ENCODE assay signal across 33 cellular contexts in the genomic region with DNA sequence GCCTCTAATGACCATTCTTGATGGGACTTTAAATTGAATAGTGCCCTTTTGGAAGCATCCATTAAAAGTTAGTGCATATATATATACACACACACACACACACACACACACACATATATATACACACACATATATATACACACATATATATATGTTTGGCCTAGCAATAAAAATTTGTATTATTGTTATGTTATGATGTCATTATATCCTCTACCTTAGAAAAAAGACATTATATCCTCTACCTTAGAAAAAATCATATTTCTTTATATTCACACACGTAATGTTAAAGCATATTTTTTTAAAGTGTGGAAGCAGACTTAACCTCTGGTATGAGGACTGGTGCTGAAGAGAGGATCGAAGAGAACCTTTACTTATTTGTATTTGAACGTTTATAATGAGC. TPM values are rescaled to one million over a fixed set of nuclear protein-coding genes. Genes with fewer than 3 reads are reported as not detected.
DNase-seq lines count a peak whose midpoint lies in the region; ATAC-seq, FAIRE-seq and TF ChIP-seq lines count a peak whose summit lies in the region.
"Had no signal": no experiment of that assay in that cellular context is flagged by ENCODE, and none has a peak within 500 bp of the region (broad histone marks: within the 10 kb centered on the region; RNA-seq: fewer than 3 reads in every experiment).

No MANE protein-coding gene starts in this region.

- H3K9ac ChIP-seq in HepG2 (ENCODE audit: insufficient read depth, low read depth, low read length) = no peak overlapping the region
- no peak overlapping the region for H3K9ac ChIP-seq in neural cell (ENCODE audit: low read length)
- H3K9ac ChIP-seq: BLaER1; BLaER1 treated with 17β-estradiol and CSF1 and Interleukin-3, amounts not matched to agents 10 nM and 100 nM had no signal

- no peaks in the 10 kb centered on the region for H3K4me1 Mint-ChIP-seq in naive thymus-derived CD4-positive, alpha-beta T cell
- H3K4me1 Mint-ChIP-seq: B cell; CD14-positive monocyte; CD4-positive, alpha-beta memory T cell; CD4-positive, CD25-positive, alpha-beta regulatory T cell; CD8-positive, alpha-beta memory T cell had no signal

- no peak overlapping the region for H3K27ac Mint-ChIP-seq in naive thymus-derived CD4-positive, alpha-beta T cell
- H3K27ac Mint-ChIP-seq: B cell; CD14-positive monocyte; CD4-positive, alpha-beta memory T cell; CD4-positive, alpha-beta T cell; CD4-positive, CD25-positive, alpha-beta regulatory T cell; CD8-positive, alpha-beta memory T cell; CD8-positive, alpha-beta T cell had no signal

- no peak for FAIRE-seq in HepG2 (lab: Jason Lieb, UNC)
- FAIRE-seq: A204.1, A549, D721Med had no signal

- BruUV-seq in HepG2 (replicated peaks; lab: Mats Ljungman, UMichigan) = no TSS peak

- H3K27me3 ChIP-seq in HepG2 (ENCODE audit: control insufficient read depth in 1 of 2, insufficient read depth in 2 of 2, low read length in 2 of 2) = no peaks in the 10 kb centered on the region
- no peaks in the 10 kb centered on the region for H3K27me3 ChIP-seq in right lobe of liver
- H3K27me3 ChIP-seq in neural cell (ENCODE audit: insufficient read depth, low read depth, low read length) = no peaks in the 10 kb centered on the region
- peaks cover 3 to 4% of the 10 kb centered on the region in 2 donors for H3K27me3 ChIP-seq in naive thymus-derived CD4-positive, alpha-beta T cell (ENCODE audit: control insufficient read depth in 2 of 2, insufficient read depth in 2 of 2, low read length in 2 of 2)
- H3K27me3 ChIP-seq: BE2C; BLaER1; BLaER1 treated with 17β-estradiol and CSF1 and Interleukin-3, amounts not matched to agents 10 nM and 100 nM had no signal

- TF ChIP-seq EP300 in HepG2 (IDR thresholded peaks at IDR 0.05; ENCODE audit: low read depth in 2 of 2, low read length in 2 of 2) = no peak
- no peak for TF ChIP-seq EP300 in HepG2 (CRISPR knock-in tag; IDR thresholded peaks at IDR 0.05; ENCODE audit: borderline replicate concordance)
- TF ChIP-seq EP300 in neural cell (conservative IDR thresholded peaks at IDR 0.05; ENCODE audit: poor library complexity, severe bottlenecking) = no peak

- H2AFZ ChIP-seq in HepG2 (ENCODE audit: low read length) (no peak overlapping the region), neural cell (ENCODE audit: low read depth, low read length) (no peak overlapping the region)

- H3K36me3 ChIP-seq in HepG2 (replicated peaks in 1 of 2; ENCODE audit: control insufficient read depth in 1 of 2, insufficient read depth in 2 of 2, low read length in 2 of 2) (no peaks in the 10 kb centered on the region), right lobe of liver (no peaks in the 10 kb centered on the region), HEK293 (ENCODE audit: control insufficient read depth in 2 of 2, insufficient read depth in 1 of 2, low read length in 2 of 2) (peaks cover 0 to 10% of the 10 kb centered on the region in 2 experiments; a peak in 1 of 3 replicates), neural cell (ENCODE audit: insufficient read depth, low read length) (no peaks in the 10 kb centered on the region)
- no peaks in the 10 kb centered on the region for H3K36me3 ChIP-seq in naive thymus-derived CD4-positive, alpha-beta T cell (ENCODE audit: control insufficient read depth in 2 of 3, insufficient read depth in 3 of 3, low read length in 3 of 3)
- H3K36me3 ChIP-seq: BE2C; BLaER1; BLaER1 treated with 17β-estradiol and CSF1 and Interleukin-3, amounts not matched to agents 10 nM and 100 nM had no signal

- H3K9me3 ChIP-seq in HepG2 (ENCODE audit: low read length) (peaks cover 6% of the 10 kb centered on the region; the same call in 1 of the 2 replicates), right lobe of liver (no peaks in the 10 kb centered on the region), HEK293 (ENCODE audit: control insufficient read depth, insufficient read depth, low read depth, low read length) (no peaks in the 10 kb centered on the region), neural cell (ENCODE audit: low read length) (no peaks in the 10 kb centered on the region)
- no peaks in the 10 kb centered on the region for H3K9me3 ChIP-seq in naive thymus-derived CD4-positive, alpha-beta T cell (ENCODE audit: control insufficient read depth in 2 of 3, low read length in 3 of 3)
- H3K9me3 ChIP-seq: A549, BE2C, BLaER1 had no signal

- H3K9me2 ChIP-seq in neural cell (ENCODE audit: insufficient read depth, low read length) = no peaks in the 10 kb centered on the region

- TF ChIP-seq POLR2A in HepG2 (IDR thresholded peaks at IDR 0.05; ENCODE audit: insufficient read depth in 1 of 2, low read depth in 2 of 2, low read length in 2 of 2) = no peak
- no peak for TF ChIP-seq POLR2A in right lobe of liver (IDR thresholded peaks at IDR 0.05)

- H3K4me3 ChIP-seq in HepG2 (replicated peaks in 1 of 3; ENCODE audit: insufficient read depth in 1 of 3, low read depth in 2 of 3, low read length in 3 of 3) = no peak overlapping the region
- H3K4me3 ChIP-seq in right lobe of liver = no peak overlapping the region
- no peak overlapping the region for H3K4me3 ChIP-seq in HEK293 (ENCODE audit: low read depth, low read length)
- H3K4me3 ChIP-seq in neural cell (ENCODE audit: low read length) = peak overlapping the region; percentile 15
- H3K4me3 ChIP-seq in naive thymus-derived CD4-positive, alpha-beta T cell (ENCODE audit: low read length) = no peak overlapping the region
- H3K4me3 ChIP-seq: A549; BLaER1; BLaER1 treated with 17β-estradiol and CSF1 and Interleukin-3, amounts not matched to agents 10 nM and 100 nM had no signal

- TF ChIP-seq RAD21 in HepG2 (CRISPR knock-in tag; IDR thresholded peaks at IDR 0.05) (no peak), neural cell (conservative IDR thresholded peaks at IDR 0.05) (no peak)

- 80% methylated on average over 3 of the region's 3 CpGs for WGBS in HepG2 (ENCODE audit: low lambda C conversion rate)
- WGBS in right lobe of liver (ENCODE audit: insufficient coverage, low coverage, low lambda C conversion rate, missing lambda C conversion rate) = 63% methylated on average over 3 of the region's 3 CpGs

- POLR2A ChIA-PET in HepG2 (lab: Yijun Ruan, JAX) = no interaction called here
- POLR2A ChIA-PET in HEK293 (lab: Yijun Ruan, JAX) = no interaction called here
- POLR2A ChIA-PET in naive thymus-derived CD4-positive, alpha-beta T cell (lab: Charles Lee) = no interaction called here

- peaks cover 4% of the 10 kb centered on the region for H3K79me2 ChIP-seq in HepG2 (ENCODE audit: insufficient read depth, low read length)
- no peaks in the 10 kb centered on the region for H3K79me2 ChIP-seq in neural cell (replicated peaks; ENCODE audit: insufficient read depth, low read length)

- CTCF ChIA-PET in HepG2 (lab: Yijun Ruan, JAX; ENCODE audit: low intra/inter-chr PET ratio, low total read pairs) (no interaction called here), HEK293 (lab: Yijun Ruan, JAX) (no interaction called here)
- CTCF ChIA-PET in naive thymus-derived CD4-positive, alpha-beta T cell (lab: Charles Lee) = no interaction called here

- in situ Hi-C loops in HepG2 (cut with HindIII; ENCODE audit: extremely low pct_ligation_motif_present, low pct_unique_long_range_greater_than_20kb) = no loop called here
- in situ Hi-C loops in GM13976 (cut with MboI; ENCODE audit: low sequenced_read_pairs, unreplicated experiment) = no loop called here

- no peak for TF ChIP-seq CTCF in HepG2 (CRISPR knock-in tag; IDR thresholded peaks at IDR 0.05)
- TF ChIP-seq CTCF in right lobe of liver (IDR thresholded peaks at IDR 0.05) = no peak
- TF ChIP-seq CTCF in HEK293 (tag by site-specific recombination; IDR thresholded peaks at IDR 0.05) = no peak
- no peak for TF ChIP-seq CTCF in neural cell (IDR thresholded peaks at IDR 0.05; ENCODE audit: poor library complexity, severe bottlenecking)
- TF ChIP-seq CTCF in GM13976 (IDR thresholded peaks at IDR 0.05; ENCODE audit: borderline replicate concordance, control extremely low read depth, extremely low read depth, insufficient read depth, missing control alignments) = no peak

- no peaks in the 10 kb centered on the region for H4K20me1 ChIP-seq in HepG2 (ENCODE audit: insufficient read depth, low read length)
- H4K20me1 ChIP-seq in neural cell (ENCODE audit: insufficient read depth) = no peaks in the 10 kb centered on the region
- H4K20me1 ChIP-seq: BLaER1; BLaER1 treated with 17β-estradiol and CSF1 and Interleukin-3, amounts not matched to agents 10 nM and 100 nM had no signal

- intact Hi-C loops in HepG2 (cut with micrococcal nuclease; ENCODE audit: unreplicated experiment) (no loop called here), right lobe of liver (cut with DNase I) (no loop called here)
- intact Hi-C loops in naive thymus-derived CD4-positive, alpha-beta T cell (cut with micrococcal nuclease) = no loop called here

- H3K4me3 Mint-ChIP-seq in naive thymus-derived CD4-positive, alpha-beta T cell = no peak overlapping the region
- H3K4me3 Mint-ChIP-seq: B cell; CD14-positive monocyte; CD4-positive, alpha-beta memory T cell; CD4-positive, alpha-beta T cell; CD4-positive, CD25-positive, alpha-beta regulatory T cell; CD8-positive, alpha-beta memory T cell; CD8-positive, alpha-beta T cell had no signal

- H3F3A ChIP-seq in neural cell (ENCODE audit: insufficient read depth, low read length, poor library complexity, severe bottlenecking) = no peaks in the 10 kb centered on the region

- peaks cover 0 to 3% (median 0%) of the 10 kb centered on the region in 11 donors for H3K9me3 Mint-ChIP-seq in naive thymus-derived CD4-positive, alpha-beta T cell
- H3K9me3 Mint-ChIP-seq: CD4-positive, alpha-beta T cell; CD8-positive, alpha-beta memory T cell; CD8-positive, alpha-beta T cell had no signal

- H3K27me3 Mint-ChIP-seq in naive thymus-derived CD4-positive, alpha-beta T cell = peaks cover 23 to 34% (median 26%) of the 10 kb centered on the region in 5 donors

- no peak for ATAC-seq in HepG2
- ATAC-seq in right lobe of liver = no peak
- no peak for ATAC-seq in naive thymus-derived CD4-positive, alpha-beta T cell
- ATAC-seq: A549; CD8-positive, alpha-beta T cell had no signal

- peaks cover 2% of the 10 kb centered on the region for H3K4me1 ChIP-seq in HepG2 (ENCODE audit: insufficient read depth, low read length)
- H3K4me1 ChIP-seq in right lobe of liver = no peaks in the 10 kb centered on the region
- H3K4me1 ChIP-seq in HEK293 (ENCODE audit: control insufficient read depth, insufficient read depth, low read length) = no peaks in the 10 kb centered on the region
- H3K4me1 ChIP-seq in naive thymus-derived CD4-positive, alpha-beta T cell (ENCODE audit: control insufficient read depth in 2 of 2, insufficient read depth in 2 of 2, low read length in 2 of 2) = no peaks in the 10 kb centered on the region
- H3K4me1 ChIP-seq: A549; BE2C; BLaER1; BLaER1 treated with 17β-estradiol and CSF1 and Interleukin-3, amounts not matched to agents 10 nM and 100 nM had no signal

- DNase-seq in HepG2 (ENCODE audit: low spot score) (no peak), right lobe of liver (no peak), GM13976 (ENCODE audit: low spot score) (no peak)
- no peak for DNase-seq in naive thymus-derived CD4-positive, alpha-beta T cell
- DNase-seq: 8988T; ACHN; AML-193; BE2C; C1 segment of cervical spinal cord; Caco-2; Calu3; CD4-positive, alpha-beta memory T cell; CD4-positive, alpha-beta T cell; CD4-positive, CD25-positive, alpha-beta regulatory T cell; CD8-positive, alpha-beta memory T cell; CD8-positive, alpha-beta T cell; COR-L47; DMS 273 treated with DMSO at 0.1 percent for 48 hours; DMS153; DMS53; DND-41; EL had no signal

- peaks cover 0 to 3% (median 0%) of the 10 kb centered on the region in 5 donors for H3K36me3 Mint-ChIP-seq in naive thymus-derived CD4-positive, alpha-beta T cell
- H3K36me3 Mint-ChIP-seq: CD14-positive monocyte; CD4-positive, alpha-beta memory T cell; CD4-positive, CD25-positive, alpha-beta regulatory T cell; CD8-positive, alpha-beta memory T cell; CD8-positive, alpha-beta T cell had no signal

- no peak overlapping the region for H3K4me2 ChIP-seq in HepG2 (ENCODE audit: low read depth, low read length)
- H3K4me2 ChIP-seq in neural cell (ENCODE audit: low read length) = peak overlapping the region; percentile 56
- H3K4me2 ChIP-seq: A549; BLaER1; BLaER1 treated with 17β-estradiol and CSF1 and Interleukin-3, amounts not matched to agents 10 nM and 100 nM had no signal

- H3K27ac ChIP-seq in HepG2 (ENCODE audit: extremely low read length, insufficient read depth, low read length) = no peak overlapping the region
- no peak overlapping the region for H3K27ac ChIP-seq in right lobe of liver
- no peak overlapping the region for H3K27ac ChIP-seq in HEK293 (ENCODE audit: extremely low read depth, low read depth, low read length)
- H3K27ac ChIP-seq in neural cell (ENCODE audit: low read length) = peak overlapping the region; percentile 63
- H3K27ac ChIP-seq in naive thymus-derived CD4-positive, alpha-beta T cell (ENCODE audit: low read depth, low read length) = no peak overlapping the region
- H3K27ac ChIP-seq: 22Rv1; A549; BLaER1; BLaER1 treated with 17β-estradiol and CSF1 and Interleukin-3, amounts not matched to agents 10 nM and 100 nM; C4-2B had no signal

RNA-seq across cellular contexts. Expression of gene EBNA1BP2, which starts 43.3 kb away (rescaled TPM):
- total RNA-seq in HepG2 (2016; rRNA removed; fragmentation: Illumina TruSeq; extraction: Trizol) (102 and 134 TPM in 2 replicates), right lobe of liver (100 to 1,000 TPM in 1 of 6 experiments, 10 to 100 TPM in 5; 45.7 to 108 (median 61.4) TPM)
- total RNA-seq in HepG2 (2016; cell fraction: cytosol; rRNA removed; fragmentation: Illumina TruSeq; extraction: Trizol; ENCODE audit: low read depth) = 16.7 and 17.1 TPM in 2 replicates
- total RNA-seq in HepG2 (2016; cell fraction: insoluble cytoplasmic fraction; rRNA removed; fragmentation: Illumina TruSeq; extraction: Trizol) = 105 and 136 TPM in 2 replicates
- 31.7 and 33.4 TPM in 2 replicates for total RNA-seq in HepG2 (2016; cell fraction: membrane; rRNA removed; fragmentation: Illumina TruSeq; extraction: Trizol)
- total RNA-seq in HepG2 (2016; cell fraction: nucleus; rRNA removed; fragmentation: Illumina TruSeq; extraction: Trizol) = 41.1 and 51.6 TPM in 2 replicates
- polyA plus RNA-seq in HepG2 (2011; rRNA removed) (24.7 and 27.1 TPM in 2 replicates), neural cell (100 and 102 TPM in 2 replicates)
- 24.4 and 26.5 TPM in 2 replicates for polyA plus RNA-seq in HepG2 (2011; cell fraction: cytosol; rRNA removed)
- polyA plus RNA-seq in HepG2 (2011; cell fraction: nucleus; rRNA removed) = 21.8 and 28.1 TPM in 2 replicates
- polyA plus RNA-seq in HepG2 (2012) = 40.9 and 45.7 TPM in 2 replicates
- polyA plus RNA-seq in HepG2 (2016; cell fraction: cytosol; fragmentation: Illumina TruSeq; extraction: Trizol; ENCODE audit: low read depth) = 18.1 TPM in 2 replicates
- polyA plus RNA-seq in HepG2 (2016; cell fraction: insoluble cytoplasmic fraction; fragmentation: Illumina TruSeq; extraction: Trizol; ENCODE audit: low read depth) = 152 and 154 TPM in 2 replicates
- polyA plus RNA-seq in HepG2 (2016; cell fraction: membrane; fragmentation: Illumina TruSeq; extraction: Trizol; ENCODE audit: low read depth) = 27.7 and 29.2 TPM in 2 replicates
- polyA plus RNA-seq in HepG2 (2016; cell fraction: nucleus; fragmentation: Illumina TruSeq; extraction: Trizol; ENCODE audit: insufficient read depth, low read depth) = 78.7 and 80.9 TPM in 2 replicates
- polyA minus RNA-seq in HepG2 (2011; rRNA and poly(A)+ RNA removed; ENCODE audit: low replicate concordance) = 14.2 and 38.3 TPM in 2 replicates
- polyA minus RNA-seq in HepG2 (2011; cell fraction: cytosol; rRNA and poly(A)+ RNA removed) = 8.6 and 11.5 TPM in 2 replicates
- polyA minus RNA-seq in HepG2 (2011; cell fraction: nucleus; rRNA and poly(A)+ RNA removed) = 33.0 and 36.7 TPM in 2 replicates
- polyA minus RNA-seq in neural cell = 34.1 and 49.4 TPM in 2 replicates
- total RNA-seq in naive thymus-derived CD4-positive, alpha-beta T cell = 10 to 100 TPM; 17.8 to 46.1 (median 22.7) TPM
- polyA plus RNA-seq in naive thymus-derived CD4-positive, alpha-beta T cell = 10 to 100 TPM; 51.9 to 56.5 TPM

RNA-seq across cellular contexts. Expression of gene CFAP57, which starts 43.3 kb away (rescaled TPM):
- total RNA-seq in HepG2 (2016; rRNA removed; fragmentation: Illumina TruSeq; extraction: Trizol) (0.14 TPM in 1 of 2 replicates, not detected in the other), right lobe of liver (not detected)
- total RNA-seq in HepG2 (2016; cell fraction: cytosol; rRNA removed; fragmentation: Illumina TruSeq; extraction: Trizol; ENCODE audit: low read depth) = not detected in 2 replicates
- total RNA-seq in HepG2 (2016; cell fraction: insoluble cytoplasmic fraction; rRNA removed; fragmentation: Illumina TruSeq; extraction: Trizol) = 0.06 and 0.15 TPM in 2 replicates
- 0.09 TPM in 1 of 2 replicates, not detected in the other for total RNA-seq in HepG2 (2016; cell fraction: membrane; rRNA removed; fragmentation: Illumina TruSeq; extraction: Trizol)
- total RNA-seq in HepG2 (2016; cell fraction: nucleus; rRNA removed; fragmentation: Illumina TruSeq; extraction: Trizol) = not detected in 2 replicates
- polyA plus RNA-seq in HepG2 (2011; rRNA removed) (0.01 and 0.07 TPM in 2 replicates), neural cell (0.17 and 0.30 TPM in 2 replicates)
- polyA plus RNA-seq in HepG2 (2011; cell fraction: cytosol; rRNA removed) = 0.01 and 0.03 TPM in 2 replicates
- polyA plus RNA-seq in HepG2 (2011; cell fraction: nucleus; rRNA removed) = 0.03 TPM in 1 of 2 replicates, not detected in the other
- polyA plus RNA-seq in HepG2 (2012) = 0.08 and 0.11 TPM in 2 replicates
- not detected in 2 replicates for polyA plus RNA-seq in HepG2 (2016; cell fraction: cytosol; fragmentation: Illumina TruSeq; extraction: Trizol; ENCODE audit: low read depth)
- not detected in 2 replicates for polyA plus RNA-seq in HepG2 (2016; cell fraction: insoluble cytoplasmic fraction; fragmentation: Illumina TruSeq; extraction: Trizol; ENCODE audit: low read depth)
- polyA plus RNA-seq in HepG2 (2016; cell fraction: membrane; fragmentation: Illumina TruSeq; extraction: Trizol; ENCODE audit: low read depth) = not detected in 2 replicates
- not detected in 2 replicates for polyA plus RNA-seq in HepG2 (2016; cell fraction: nucleus; fragmentation: Illumina TruSeq; extraction: Trizol; ENCODE audit: insufficient read depth, low read depth)
- polyA minus RNA-seq in HepG2 (2011; rRNA and poly(A)+ RNA removed; ENCODE audit: low replicate concordance) = 0.94 TPM in 1 of 2 replicates, not detected in the other
- polyA minus RNA-seq in HepG2 (2011; cell fraction: cytosol; rRNA and poly(A)+ RNA removed) = not detected in 2 replicates
- 0.13 TPM in 1 of 2 replicates, not detected in the other for polyA minus RNA-seq in HepG2 (2011; cell fraction: nucleus; rRNA and poly(A)+ RNA removed)
- polyA minus RNA-seq in neural cell = 0.46 and 0.49 TPM in 2 replicates
- under 1 TPM in 1 of 5 experiments, not detected in 4; 0.07 TPM for total RNA-seq in naive thymus-derived CD4-positive, alpha-beta T cell
- not detected for polyA plus RNA-seq in naive thymus-derived CD4-positive, alpha-beta T cell
- total RNA-seq: CD4-positive, alpha-beta memory T cell; CD4-positive, alpha-beta T cell; CD4-positive, CD25-positive, alpha-beta regulatory T cell; CD8-positive, alpha-beta T cell had no signal
- polyA plus RNA-seq: CD8-positive, alpha-beta memory T cell had no signal

Comparison
In these comparisons a context has a peak if more than half of its experiments do, and no peak if none do; other contexts are left out.
1. Of the 63 proteins assayed by ChIP-seq in both HepG2 and HEK293: peak only in HepG2: none; only in HEK293: ATF2; in both: none; in neither: 62.